In the genomic region with DNA sequence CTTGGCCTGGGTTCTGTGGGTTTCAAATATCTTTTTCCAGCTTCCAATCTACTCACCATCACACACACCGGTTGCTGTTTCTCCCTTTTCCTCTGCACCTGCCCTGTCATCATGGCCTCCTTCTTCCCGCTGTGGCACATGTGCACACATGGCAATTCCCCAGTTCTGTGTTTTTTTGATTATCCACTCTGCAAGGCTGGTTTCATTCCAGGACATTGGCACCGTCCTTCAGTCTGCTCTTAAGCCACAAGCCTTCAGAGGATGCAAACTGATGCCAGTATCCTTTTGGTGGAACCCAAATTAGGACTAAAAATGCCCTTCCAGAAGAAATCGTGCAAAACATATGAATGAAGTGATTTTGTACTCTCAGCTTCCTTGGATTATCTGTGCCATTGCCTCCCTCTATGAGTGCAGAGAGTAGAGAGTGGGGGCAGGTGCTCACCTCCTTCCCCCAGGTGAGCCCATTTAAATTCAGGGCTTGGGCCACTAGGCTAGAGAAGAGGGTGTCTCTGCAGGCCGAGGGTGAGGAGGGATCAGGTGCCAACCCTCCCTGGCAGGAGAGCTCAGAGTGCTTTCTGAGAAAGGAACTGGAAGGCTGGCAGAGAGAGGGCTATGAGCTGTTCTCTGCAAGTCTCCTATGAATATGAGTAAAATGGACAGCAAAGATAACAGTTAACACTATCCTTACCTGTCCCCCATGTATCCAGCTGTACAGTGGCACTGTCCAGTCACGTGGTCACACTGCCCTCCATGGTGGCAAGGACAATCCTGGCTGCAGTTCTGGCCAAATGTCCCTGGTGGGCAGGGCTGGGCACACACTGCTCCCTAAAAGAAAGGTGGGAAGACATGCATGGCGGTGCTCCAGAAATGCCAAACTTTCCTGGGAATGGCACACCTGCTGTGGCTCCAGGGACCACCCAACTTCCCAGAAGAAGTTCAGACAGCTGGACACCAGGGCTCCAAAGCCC, we compare ENCODE assay signal across 21 cellular contexts.
DNase-seq lines count a peak whose midpoint lies in the region; ATAC-seq, FAIRE-seq and TF ChIP-seq lines count a peak whose summit lies in the region.
"Had no signal": no experiment of that assay in that cellular context is flagged by ENCODE, and none has a peak within 500 bp of the region (broad histone marks: within the 10 kb centered on the region; RNA-seq: fewer than 3 reads in every experiment).

No MANE protein-coding gene starts in this region.

- H3K9me3 ChIP-seq in A549, result peaks cover 2% of the 10 kb centered on the region; the same call in 1 of the 3 replicates
- H3K9me3 ChIP-seq: MG63, SK-N-SH had no signal

- peaks cover 11% of the 10 kb centered on the region; the same call in 2 of the 3 replicates for H3K4me1 ChIP-seq in A549

- CTCF ChIA-PET in A549 (lab: Yijun Ruan, JAX), result interaction anchor here (1.0 to 3.1 kb wide), 4 partner anchors 8 to 56 kb away, joined by 3 to 20 read pairs (median 4); no protein-coding TSS in a partner anchor
- CTCF ChIA-PET in Calu3 (lab: Charles Lee), result interaction anchor here (1.0 kb wide), 1 partner anchor 30 kb away, joined by 3 read pairs; no protein-coding TSS in a partner anchor

- TF ChIP-seq CTCF in A549 (IDR thresholded peaks at IDR 0.05), result no peak
- TF ChIP-seq CTCF in Calu3 (IDR thresholded peaks at IDR 0.05; ENCODE audit: unreplicated experiment), result no peak
- no peak for TF ChIP-seq CTCF in GM13977 (IDR thresholded peaks at IDR 0.05; ENCODE audit: extremely low read depth, insufficient read depth, missing control alignments)

- BruUV-seq in Calu3 (replicated peaks; lab: Mats Ljungman, UMichigan), result no TSS peak

- peak overlapping the region; percentile 4 for H3K4me3 Mint-ChIP-seq in Calu3 (ENCODE audit: low read depth, unreplicated experiment)
- H3K4me3 Mint-ChIP-seq in stimulated activated effector memory CD8-positive, alpha-beta T cell treated with anti-CD3 and anti-CD28 coated beads, Interleukin-12 subunit alpha, Interleukin-12 subunit beta, amount 100 ng/mL, for 72 hours, result no peak overlapping the region
- H3K4me3 Mint-ChIP-seq: CD4-positive, alpha-beta memory T cell; T-helper 1 cell treated with Interleukin-12 subunit alpha and Interleukin-12 subunit beta and Interleukin-4 antibody, amounts not matched to agents 30 μg/mL and 1 μg/mL, for 36 hours had no signal

- H3K4me1 Mint-ChIP-seq in Calu3 (ENCODE audit: low read depth, unreplicated experiment), result peaks cover 27% of the 10 kb centered on the region
- no peaks in the 10 kb centered on the region for H3K4me1 Mint-ChIP-seq in stimulated activated effector memory CD8-positive, alpha-beta T cell treated with anti-CD3 and anti-CD28 coated beads, Interleukin-12 subunit alpha, Interleukin-12 subunit beta, amount 100 ng/mL, for 72 hours
- H3K4me1 Mint-ChIP-seq: CD4-positive, alpha-beta memory T cell had no signal

- ATAC-seq in A549, result no peak; a peak in 1 of 6 replicates
- no peak for ATAC-seq in stimulated activated effector memory CD8-positive, alpha-beta T cell treated with anti-CD3 and anti-CD28 coated beads, Interleukin-12 subunit alpha, Interleukin-12 subunit beta, amount 100 ng/mL, for 72 hours
- no peak for ATAC-seq in HG02852 (IDR thresholded peaks at IDR 0.05; ENCODE audit: unreplicated experiment)
- ATAC-seq: HCT116 had no signal

- intact Hi-C loops in Calu3 (cut with micrococcal nuclease; ENCODE audit: unreplicated experiment), result no loop called here

- TF ChIP-seq RAD21 in A549 (conservative IDR thresholded peaks at IDR 0.05 in 1 of 2, IDR thresholded peaks at IDR 0.05 in 1 of 2), result no peak

- H3K9me3 Mint-ChIP-seq in Calu3 (ENCODE audit: low read depth, unreplicated experiment), result peaks cover 4% of the 10 kb centered on the region
- H3K9me3 Mint-ChIP-seq in stimulated activated effector memory CD8-positive, alpha-beta T cell treated with anti-CD3 and anti-CD28 coated beads, Interleukin-12 subunit alpha, Interleukin-12 subunit beta, amount 100 ng/mL, for 72 hours, result no peaks in the 10 kb centered on the region
- H3K9me3 Mint-ChIP-seq: CD4-positive, alpha-beta memory T cell; T-helper 1 cell treated with Interleukin-12 subunit alpha and Interleukin-12 subunit beta and Interleukin-4 antibody, amounts not matched to agents 30 μg/mL and 1 μg/mL, for 36 hours had no signal

- peaks cover 6% of the 10 kb centered on the region for H3K36me3 Mint-ChIP-seq in Calu3 (ENCODE audit: insufficient read depth, unreplicated experiment)
- H3K36me3 Mint-ChIP-seq in stimulated activated effector memory CD8-positive, alpha-beta T cell treated with anti-CD3 and anti-CD28 coated beads, Interleukin-12 subunit alpha, Interleukin-12 subunit beta, amount 100 ng/mL, for 72 hours, result no peaks in the 10 kb centered on the region
- H3K36me3 Mint-ChIP-seq: CD4-positive, alpha-beta memory T cell had no signal

- peak overlapping the region; percentile 36; the same call in 1 of the 3 replicates for H3K4me2 ChIP-seq in A549
- H3K4me2 ChIP-seq: SK-N-SH had no signal

- TF ChIP-seq POLR2A in A549 (IDR thresholded peaks at IDR 0.05; ENCODE audit: low read length), result no peak

- H3K4me3 ChIP-seq in A549, result no peak overlapping the region
- H3K4me3 ChIP-seq: MG63 had no signal

- peak overlapping the region; percentile 91 for H3K27ac Mint-ChIP-seq in Calu3 (ENCODE audit: unreplicated experiment)
- H3K27ac Mint-ChIP-seq in stimulated activated effector memory CD8-positive, alpha-beta T cell treated with anti-CD3 and anti-CD28 coated beads, Interleukin-12 subunit alpha, Interleukin-12 subunit beta, amount 100 ng/mL, for 72 hours, result no peak overlapping the region
- H3K27ac Mint-ChIP-seq: CD4-positive, alpha-beta memory T cell; T-helper 1 cell treated with Interleukin-12 subunit alpha and Interleukin-12 subunit beta and Interleukin-4 antibody, amounts not matched to agents 30 μg/mL and 1 μg/mL, for 36 hours had no signal

- DNase-seq in A549 (ENCODE audit: low read depth in 1 of 2, low spot score in 1 of 2) (no peak), Calu3 (no peak), RPMI8226 (peak; percentile 45), cerebellum (ENCODE audit: low spot score) (peak; percentile 73), GM13977 (ENCODE audit: low spot score) (no peak), NCI-H2107 treated with DMSO at 0.1 percent for 48 hours (lab: John Stamatoyannopoulos, UW; ENCODE audit: unreplicated experiment) (no peak)
- no peak for DNase-seq in stimulated activated effector memory CD8-positive, alpha-beta T cell treated with anti-CD3 and anti-CD28 coated beads, Interleukin-12 subunit alpha, Interleukin-12 subunit beta, amount 100 ng/mL, for 72 hours (ENCODE audit: low spot score in 2 of 2)
- DNase-seq: CD4-positive, alpha-beta memory T cell; GOT3; MG63; NCI-H2029; NCI-H226; NCI-H510A; SK-N-SH; SW 1271 had no signal

- no peak for TF ChIP-seq EP300 in A549 (IDR thresholded peaks at IDR 0.05)

- FAIRE-seq in A549 (lab: Jason Lieb, UNC), result no peak
- FAIRE-seq: A204.1, G401.6, RCC 7860 had no signal

- POLR2A ChIA-PET in A549 (lab: Yijun Ruan, JAX), result no interaction called here

- in situ Hi-C loops in GM13977 (cut with MboI; ENCODE audit: low pct_unique_long_range_greater_than_20kb, low sequenced_read_pairs, unreplicated experiment), result no loop called here

- peaks cover 18% of the 10 kb centered on the region for H3K27me3 Mint-ChIP-seq in Calu3 (ENCODE audit: unreplicated experiment)

- WGBS in A549 (ENCODE audit: missing lambda C conversion rate), result 44% methylated on average over 7 of the region's 7 CpGs

- H3K27ac ChIP-seq in A549, result peak overlapping the region; percentile 52 to 54; a peak in 4 of 6 replicates

TF ChIP-seq in A549, 52 proteins besides CTCF, POLR2A, EP300 and RAD21:
- TF ChIP-seq, protein P1, sequence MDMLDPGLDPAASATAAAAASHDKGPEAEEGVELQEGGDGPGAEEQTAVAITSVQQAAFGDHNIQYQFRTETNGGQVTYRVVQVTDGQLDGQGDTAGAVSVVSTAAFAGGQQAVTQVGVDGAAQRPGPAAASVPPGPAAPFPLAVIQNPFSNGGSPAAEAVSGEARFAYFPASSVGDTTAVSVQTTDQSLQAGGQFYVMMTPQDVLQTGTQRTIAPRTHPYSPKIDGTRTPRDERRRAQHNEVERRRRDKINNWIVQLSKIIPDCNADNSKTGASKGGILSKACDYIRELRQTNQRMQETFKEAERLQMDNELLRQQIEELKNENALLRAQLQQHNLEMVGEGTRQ (IDR thresholded peaks at IDR 0.05), result peak; percentile 28; the same call in 1 of the 2 replicates
- no peak for TF ChIP-seq TFCP2L1 (CRISPR knock-in tag; IDR thresholded peaks at IDR 0.05)
- no peak for TF ChIP-seq RCOR1 (IDR thresholded peaks at IDR 0.05; ENCODE audit: low read depth, low read length)

Comparison
In these comparisons a context has a peak if more than half of its experiments do, and no peak if none do; other contexts are left out.
1. DNase-seq: peak in RPMI8226 (single experiment) and cerebellum (single experiment); none in A549 (0 of 2), Calu3 (single experiment), stimulated activated effector memory CD8-positive, alpha-beta T cell treated with anti-CD3 and anti-CD28 coated beads, Interleukin-12 subunit alpha, Interleukin-12 subunit beta, amount 100 ng/mL, for 72 hours (0 of 2), GM13977 (single experiment) and NCI-H2107 treated with DMSO at 0.1 percent for 48 hours (single experiment).